In genomic region chr12:10067259-10067658, GRCh38 we compare ENCODE assay signal across 1 cellular context.
TF ChIP-seq lines count a peak whose summit lies in the region.

No MANE protein-coding gene starts in this region.

TF ChIP-seq in endothelial cell of umbilical vein, 7 proteins besides CTCF, POLR2A, EP300 and RAD21:
- TF ChIP-seq GATA2 (IDR thresholded peaks at IDR 0.05; ENCODE audit: insufficient read depth, insufficient read length, low read depth, low read length) (no peak), MAX (IDR thresholded peaks at IDR 0.05; ENCODE audit: insufficient read depth, insufficient read length) (no peak), JUN (IDR thresholded peaks at IDR 0.05; ENCODE audit: borderline replicate concordance, insufficient read depth, insufficient read length, low read depth) (peak; percentile 71), FOS (IDR thresholded peaks at IDR 0.05; ENCODE audit: borderline replicate concordance, insufficient read depth, low read length) (no peak), POLR2AphosphoS5 (IDR thresholded peaks at IDR 0.05; ENCODE audit: insufficient read depth, low read depth, low read length) (no peak), EZH2 (IDR thresholded peaks at IDR 0.05; ENCODE audit: borderline replicate concordance, low read depth, low read length, severe bottlenecking) (no peak), MYC (IDR thresholded peaks at IDR 0.05; ENCODE audit: low read depth, low read length) (no peak)
